In genomic region chr11:103112364-103112763, GRCh38 we compare ENCODE assay signal across 22 cellular contexts. TPM values are rescaled to one million over a fixed set of nuclear protein-coding genes. Genes with fewer than 3 reads are reported as not detected.
DNase-seq lines count a peak whose midpoint lies in the region; ATAC-seq and TF ChIP-seq lines count a peak whose summit lies in the region.
"Had no signal": no experiment of that assay in that cellular context is flagged by ENCODE, and none has a peak within 500 bp of the region (broad histone marks: within the 10 kb centered on the region; RNA-seq: fewer than 3 reads in every experiment).

No MANE protein-coding gene starts in this region.

- TF ChIP-seq RAD21 in neural cell (conservative IDR thresholded peaks at IDR 0.05): no peak

- ATAC-seq in PC-3: no peak
- no peak for ATAC-seq in HG03095 (IDR thresholded peaks at IDR 0.05; ENCODE audit: unreplicated experiment)
- ATAC-seq: Right ventricle myocardium inferior had no signal

- POLR2A ChIA-PET in PC-3 (lab: Charles Lee; ENCODE audit: unreplicated experiment): interaction anchor here (0.8 kb wide), 1 partner anchor 20 kb away, joined by 3 read pairs; the partner anchor contains the start of gene DCUN1D5

- H3F3A ChIP-seq in PC-3 (ENCODE audit: low read length, unreplicated experiment) (no peaks in the 10 kb centered on the region), neural cell (ENCODE audit: insufficient read depth, low read length, poor library complexity, severe bottlenecking) (no peaks in the 10 kb centered on the region)

- intact Hi-C loops in PC-3 (cut with micrococcal nuclease): no loop called here

- H2AFZ ChIP-seq in PC-3 (ENCODE audit: low read length) (no peak overlapping the region), fibroblast of lung (ENCODE audit: low read length) (no peak overlapping the region), neural cell (ENCODE audit: low read depth, low read length) (no peak overlapping the region)
- H2AFZ ChIP-seq: PC-9 had no signal

- H3K4me2 ChIP-seq in PC-3 (ENCODE audit: low read length) (peak overlapping the region; percentile 94), fibroblast of lung (ENCODE audit: extremely low read depth, insufficient read depth, low read length) (peak overlapping the region; percentile 51), neural cell (ENCODE audit: low read length) (no peak overlapping the region)
- H3K4me2 ChIP-seq: PC-9 had no signal

- H3K9ac ChIP-seq in PC-3 (ENCODE audit: low read length) (no peak overlapping the region), fibroblast of lung (ENCODE audit: insufficient read depth, low read length) (no peak overlapping the region), neural cell (ENCODE audit: low read length) (no peak overlapping the region)

- H3K9me3 ChIP-seq in BE2C (no peaks in the 10 kb centered on the region), PC-3 (ENCODE audit: low read length) (no peaks in the 10 kb centered on the region), fibroblast of lung (ENCODE audit: control insufficient read depth, insufficient read depth, low read depth, low read length) (no peaks in the 10 kb centered on the region), neural cell (ENCODE audit: low read length) (no peaks in the 10 kb centered on the region)
- H3K9me3 ChIP-seq: esophagus muscularis mucosa, tibial nerve had no signal

- BruUV-seq in PC-3 (replicated peaks; lab: Mats Ljungman, UMichigan): no TSS peak

- DNase-seq in BE2C (no peak), PC-3 (no peak), fibroblast of lung (ENCODE audit: low read depth in 2 of 2) (peak in 1 of 2 donors; percentile 14), NCI-H1092 (lab: John Stamatoyannopoulos, UW) (no peak), mesenteric fat pad (ENCODE audit: low spot score) (no peak), Ammon's horn (ENCODE audit: low spot score) (no peak)
- DNase-seq: activated T-cell treated with anti-CD3 and anti-CD28 coated beads, Interleukin-2, amount 50 U/mL, for 48 hours; cerebellar nuclear complex; hypothalamus; naive B cell; NCI-H1105; NCI-H187 treated with DMSO at 0.1 percent for 48 hours; NCI-H2171; PC-9; stimulated activated CD4-positive, alpha-beta T cell treated with anti-CD3 and anti-CD28 coated beads, Interleukin-15, amount 100 ng/mL, for 24 hours; stimulated activated CD4-positive, alpha-beta T cell treated with anti-CD3 and anti-CD28 coated beads, Interleukin-4, amount 100 ng/mL, for 4 hours; T-helper 2 cell had no signal

- H3K27ac ChIP-seq in PC-3 (ENCODE audit: low read length) (no peak overlapping the region), fibroblast of lung (ENCODE audit: insufficient read depth, low read length) (no peak overlapping the region), neural cell (ENCODE audit: low read length) (no peak overlapping the region)
- H3K27ac ChIP-seq: esophagus muscularis mucosa, PC-9, tibial nerve had no signal

- H3K4me3 ChIP-seq in BE2C (ENCODE audit: low read depth, low read length) (peak overlapping the region; percentile 1), PC-3 (ENCODE audit: low read length) (no peak overlapping the region; the same call in 1 of the 2 replicates), fibroblast of lung (replicated peaks in 1 of 4; ENCODE audit: control extremely low read depth in 1 of 4, insufficient read depth in 1 of 4, low read depth in 3 of 4, low read length in 4 of 4) (peak overlapping the region in 2 of 4 experiments; percentile 32 to 99), neural cell (ENCODE audit: low read length) (peak overlapping the region; percentile 27)
- H3K4me3 ChIP-seq: esophagus muscularis mucosa, PC-9, tibial nerve had no signal

- no peak for TF ChIP-seq EP300 in neural cell (conservative IDR thresholded peaks at IDR 0.05; ENCODE audit: poor library complexity, severe bottlenecking)

- peaks cover 34% of the 10 kb centered on the region for H3K79me2 ChIP-seq in PC-3 (ENCODE audit: low read length)
- H3K79me2 ChIP-seq in fibroblast of lung (ENCODE audit: control insufficient read depth, insufficient read depth, low read length): peaks cover 14% of the 10 kb centered on the region
- H3K79me2 ChIP-seq in neural cell (replicated peaks; ENCODE audit: insufficient read depth, low read length): peaks cover 2% of the 10 kb centered on the region

- H3K4me1 ChIP-seq in BE2C (no peaks in the 10 kb centered on the region), PC-3 (ENCODE audit: insufficient read depth, low read length) (peaks cover 29% of the 10 kb centered on the region), fibroblast of lung (ENCODE audit: control insufficient read depth, extremely low read depth, insufficient read depth, low read length) (no peaks in the 10 kb centered on the region)

- H3K27me3 ChIP-seq in BE2C (no peaks in the 10 kb centered on the region), PC-3 (ENCODE audit: low read length) (no peaks in the 10 kb centered on the region), fibroblast of lung (ENCODE audit: control insufficient read depth, insufficient read depth, low read length) (no peaks in the 10 kb centered on the region), neural cell (ENCODE audit: insufficient read depth, low read depth, low read length) (no peaks in the 10 kb centered on the region)
- H3K27me3 ChIP-seq: esophagus muscularis mucosa, tibial nerve had no signal

- TF ChIP-seq CTCF in BE2C (IDR thresholded peaks at IDR 0.05; ENCODE audit: low read depth, low read length) (no peak), PC-3 (conservative IDR thresholded peaks at IDR 0.05; ENCODE audit: low read depth, low read length) (no peak), fibroblast of lung (conservative IDR thresholded peaks at IDR 0.05 in 1 of 2, IDR thresholded peaks at IDR 0.05 in 1 of 2; ENCODE audit: low read depth in 1 of 2, low read length in 2 of 2) (no peak), neural cell (IDR thresholded peaks at IDR 0.05; ENCODE audit: poor library complexity, severe bottlenecking) (no peak)

- no peaks in the 10 kb centered on the region for H4K20me1 ChIP-seq in PC-3 (ENCODE audit: low read length)
- no peaks in the 10 kb centered on the region for H4K20me1 ChIP-seq in fibroblast of lung (ENCODE audit: control insufficient read depth, extremely low read depth, insufficient read depth, low read length)
- H4K20me1 ChIP-seq in neural cell (ENCODE audit: insufficient read depth): no peaks in the 10 kb centered on the region

- H3K9me2 ChIP-seq in PC-3 (replicated peaks; ENCODE audit: low read length) (no peaks in the 10 kb centered on the region), neural cell (ENCODE audit: insufficient read depth, low read length) (no peaks in the 10 kb centered on the region)

- no peaks in the 10 kb centered on the region; the same call in 1 of the 2 replicates for H3K36me3 ChIP-seq in BE2C
- H3K36me3 ChIP-seq in PC-3 (ENCODE audit: low read depth, low read length): 0 out of 2 replicates have a peak, but pooled peaks cover 4% of the 10 kb centered on the region
- H3K36me3 ChIP-seq in fibroblast of lung (ENCODE audit: control insufficient read depth, insufficient read depth, low read length): no peaks in the 10 kb centered on the region
- no peaks in the 10 kb centered on the region for H3K36me3 ChIP-seq in neural cell (ENCODE audit: insufficient read depth, low read length)

- CTCF ChIA-PET in PC-3 (lab: Charles Lee): interaction anchor here (0.6 kb wide), 1 partner anchor 90 kb away, joined by 9 read pairs; no protein-coding TSS in a partner anchor

TF ChIP-seq in neural cell, 6 proteins besides CTCF, POLR2A, EP300 and RAD21 (continues in another document):
- TF ChIP-seq SMC3 (conservative IDR thresholded peaks at IDR 0.05; ENCODE audit: poor library complexity): no peak
- TF ChIP-seq POLR2AphosphoS5 (IDR thresholded peaks at IDR 0.05): no peak
- TF ChIP-seq TAF1 (IDR thresholded peaks at IDR 0.05; ENCODE audit: low read depth): no peak
- no peak for TF ChIP-seq MXI1 (conservative IDR thresholded peaks at IDR 0.05; ENCODE audit: poor library complexity, severe bottlenecking)
- TF ChIP-seq REST (IDR thresholded peaks at IDR 0.05; ENCODE audit: borderline replicate concordance): no peak

RNA-seq across cellular contexts. Expression of gene DYNC2H1, which starts 3.1 kb away (rescaled TPM):
- polyA plus RNA-seq in BE2C (2012; ENCODE audit: insufficient read depth, insufficient read length, low read depth): 2.7 TPM
- 20.4 and 28.9 TPM in 2 replicates for total RNA-seq in PC-3 (2014; rRNA removed)
- 50.8 and 65.9 TPM in 2 replicates for total RNA-seq in fibroblast of lung
- 20.1 and 20.4 TPM in 2 replicates for polyA plus RNA-seq in fibroblast of lung
- 17.2 and 19.2 TPM in 2 replicates for polyA plus RNA-seq in fibroblast of lung (2012)
- 4.2 and 5.9 TPM in 2 replicates for polyA minus RNA-seq in fibroblast of lung (ENCODE audit: low replicate concordance)
- 14.1 TPM in 2 replicates for polyA plus RNA-seq in neural cell
- polyA minus RNA-seq in neural cell: 47.7 and 49.0 TPM in 2 replicates
- total RNA-seq in mesenteric fat pad: 16.6 TPM

RNA-seq across cellular contexts. Expression of gene DCUN1D5, which starts 20.4 kb away (rescaled TPM):
- 40.7 TPM for polyA plus RNA-seq in BE2C (2012; ENCODE audit: insufficient read depth, insufficient read length, low read depth)
- total RNA-seq in PC-3 (2014; rRNA removed) (206 and 275 TPM in 2 replicates), fibroblast of lung (36.5 and 45.7 TPM in 2 replicates), mesenteric fat pad (22.1 TPM)
- polyA plus RNA-seq in fibroblast of lung (45.7 and 48.6 TPM in 2 replicates), neural cell (73.6 and 85.5 TPM in 2 replicates)
- 42.8 and 52.6 TPM in 2 replicates for polyA plus RNA-seq in fibroblast of lung (2012)
- polyA minus RNA-seq in fibroblast of lung (ENCODE audit: low replicate concordance) (1.4 and 3.3 TPM in 2 replicates), neural cell (66.2 and 70.8 TPM in 2 replicates)
